ENCODE assay signal across 10 cellular contexts in the genomic region with DNA sequence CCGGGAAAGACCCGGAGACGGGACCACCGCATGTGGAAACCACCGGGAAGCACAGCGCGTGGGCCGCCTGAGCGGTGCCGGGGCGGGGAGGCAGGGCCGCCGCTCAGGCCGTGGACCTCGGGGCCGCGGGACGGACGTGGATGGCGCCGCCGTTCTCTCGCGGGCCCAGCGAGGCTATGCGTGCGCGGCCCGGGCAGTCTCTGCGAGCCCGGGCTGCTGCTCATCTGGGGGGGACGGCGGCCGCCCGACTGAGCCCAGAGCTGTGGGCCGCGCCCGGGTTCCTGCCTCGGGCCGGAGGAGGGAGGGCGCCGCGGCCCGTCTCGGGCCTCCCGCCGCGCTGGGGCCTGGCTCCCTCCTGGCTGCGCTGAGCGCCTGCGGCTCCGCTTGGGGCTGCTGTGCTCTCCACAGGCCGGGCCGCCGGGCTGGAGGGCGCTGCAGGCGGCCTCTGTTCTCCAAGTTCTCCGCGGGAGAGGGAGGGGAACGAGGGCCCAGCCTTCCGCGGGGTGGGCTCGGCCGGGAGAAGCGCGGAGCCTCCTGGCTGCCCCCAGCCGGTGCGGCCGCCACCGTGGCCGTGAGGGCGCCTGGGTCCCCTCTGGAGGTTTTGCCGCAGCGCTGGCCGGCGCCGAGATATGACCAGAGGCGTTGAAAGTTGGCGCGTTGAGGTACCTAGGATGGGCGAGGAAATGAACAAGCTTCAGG. TPM values are rescaled to one million over a fixed set of nuclear protein-coding genes. Genes with fewer than 3 reads are reported as not detected.
DNase-seq lines count a peak whose midpoint lies in the region; ATAC-seq lines count a peak whose summit lies in the region.
"Had no signal": no experiment of that assay in that cellular context is flagged by ENCODE, and none has a peak within 500 bp of the region (broad histone marks: within the 10 kb centered on the region; RNA-seq: fewer than 3 reads in every experiment).

No MANE protein-coding gene starts in this region.

- peaks cover 4% of the 10 kb centered on the region for H3K4me1 Mint-ChIP-seq in activated T-helper 17 cell treated with anti-CD3 and anti-CD28 coated beads, Interleukin-2, amount 50 U/mL, for 72 hours
- no peaks in the 10 kb centered on the region for H3K4me1 Mint-ChIP-seq in T-helper 2 cell treated with Interferon-gamma antibody and Interleukin-4, amounts not matched to agents 5 μg/mL and 100 μg/mL, for 36 hours (ENCODE audit: low read depth)

- H3K36me3 Mint-ChIP-seq in activated T-helper 17 cell treated with anti-CD3 and anti-CD28 coated beads, Interleukin-2, amount 50 U/mL, for 72 hours (ENCODE audit: low read depth) = peaks cover 47% of the 10 kb centered on the region
- peaks cover 19% of the 10 kb centered on the region for H3K36me3 Mint-ChIP-seq in T-helper 2 cell treated with Interferon-gamma antibody and Interleukin-4, amounts not matched to agents 5 μg/mL and 100 μg/mL, for 36 hours (ENCODE audit: low read depth)

- H3K9me3 ChIP-seq in HUES64 (ENCODE audit: insufficient read depth, low read depth, low read length) = no peaks in the 10 kb centered on the region

- peak overlapping the region; percentile 51 for H3K4me3 ChIP-seq in HUES64 (ENCODE audit: low read length)

- intact Hi-C loops in sciatic nerve (cut with DNase I) = no loop called here

- no peak overlapping the region for H3K4me3 Mint-ChIP-seq in activated T-helper 17 cell treated with anti-CD3 and anti-CD28 coated beads, Interleukin-2, amount 50 U/mL, for 72 hours
- H3K4me3 Mint-ChIP-seq in T-helper 2 cell treated with Interferon-gamma antibody and Interleukin-4, amounts not matched to agents 5 μg/mL and 100 μg/mL, for 36 hours = no peak overlapping the region

- ATAC-seq in esophagus mucosa = peak; percentile 22
- peak; percentile 45 for ATAC-seq in sciatic nerve
- ATAC-seq in activated T-helper 17 cell treated with anti-CD3 and anti-CD28 coated beads, Interleukin-2, amount 50 U/mL, for 72 hours (replicated peaks) = no peak
- no peak for ATAC-seq in GM18519 (IDR thresholded peaks at IDR 0.05; ENCODE audit: low FRiP score, unreplicated experiment)

- H3K4me1 ChIP-seq in HUES64 (ENCODE audit: insufficient read depth, low read length) = no peaks in the 10 kb centered on the region

- H3K9ac ChIP-seq in HUES64 (ENCODE audit: low read depth, low read length) = peak overlapping the region; percentile 67

- DNase-seq in sciatic nerve (ENCODE audit: low spot score) (no peak), OCI-M2 (lab: John Stamatoyannopoulos, UW; ENCODE audit: unreplicated experiment) (no peak)
- DNase-seq in T-helper 2 cell treated with Interferon-gamma antibody and Interleukin-4, amounts not matched to agents 5 μg/mL and 100 μg/mL, for 36 hours (ENCODE audit: low spot score) = no peak
- DNase-seq: NCI-H2171; stimulated activated naive CD4-positive, alpha-beta T cell treated with Interleukin-2 at 50 U/mL for 16 hours had no signal

- H3K27me3 ChIP-seq in HUES64 (ENCODE audit: insufficient read depth, low read length) (no peaks in the 10 kb centered on the region), layer of hippocampus (ENCODE audit: control insufficient read depth, insufficient read depth, low read length) (no peaks in the 10 kb centered on the region)

- H3K36me3 ChIP-seq in HUES64 (ENCODE audit: insufficient read depth, low read length) = peaks cover 38% of the 10 kb centered on the region

- no peaks in the 10 kb centered on the region for H3K9me3 Mint-ChIP-seq in activated T-helper 17 cell treated with anti-CD3 and anti-CD28 coated beads, Interleukin-2, amount 50 U/mL, for 72 hours
- no peaks in the 10 kb centered on the region for H3K9me3 Mint-ChIP-seq in T-helper 2 cell treated with Interferon-gamma antibody and Interleukin-4, amounts not matched to agents 5 μg/mL and 100 μg/mL, for 36 hours

- 11% methylated on average over 81 of the region's 81 CpGs for WGBS in HUES64

- H3K27ac Mint-ChIP-seq in activated T-helper 17 cell treated with anti-CD3 and anti-CD28 coated beads, Interleukin-2, amount 50 U/mL, for 72 hours = no peak overlapping the region
- H3K27ac Mint-ChIP-seq in T-helper 2 cell treated with Interferon-gamma antibody and Interleukin-4, amounts not matched to agents 5 μg/mL and 100 μg/mL, for 36 hours = no peak overlapping the region

- H3K27me3 Mint-ChIP-seq in activated T-helper 17 cell treated with anti-CD3 and anti-CD28 coated beads, Interleukin-2, amount 50 U/mL, for 72 hours = no peaks in the 10 kb centered on the region
- no peaks in the 10 kb centered on the region for H3K27me3 Mint-ChIP-seq in T-helper 2 cell treated with Interferon-gamma antibody and Interleukin-4, amounts not matched to agents 5 μg/mL and 100 μg/mL, for 36 hours (ENCODE audit: low read depth)

- peak overlapping the region; percentile 25; the same call in 1 of the 2 replicates for H3K27ac ChIP-seq in HUES64 (ENCODE audit: low read depth, low read length)
- H3K27ac ChIP-seq in layer of hippocampus (ENCODE audit: low read depth, low read length) = peak overlapping the region; percentile 38

RNA-seq across cellular contexts. Expression of a gene that starts 13.7 kb away (rescaled TPM):
- polyA plus RNA-seq in HUES64 (2013, experiment 1 of 2) = 108 TPM
- 108 TPM for polyA plus RNA-seq in HUES64 (2013, experiment 2 of 2)
- total RNA-seq in esophagus mucosa (52.6 TPM), sciatic nerve (46.9 TPM)
- 100 to 1,000 TPM in 1 of 2 donors, 10 to 100 TPM in 1; 51.5 to 108 TPM for total RNA-seq in activated T-helper 17 cell treated with anti-CD3 and anti-CD28 coated beads, Interleukin-2, amount 50 U/mL, for 72 hours

RNA-seq across cellular contexts. Expression of a gene that starts 20.8 kb away (rescaled TPM):
- 0.70 TPM for polyA plus RNA-seq in HUES64 (2013, experiment 1 of 2)
- polyA plus RNA-seq in HUES64 (2013, experiment 2 of 2) = 0.51 TPM
- total RNA-seq in esophagus mucosa = 1.1 TPM
- 3.1 TPM for total RNA-seq in sciatic nerve
- 10 to 100 TPM in 1 of 2 donors, 1 to 10 TPM in 1; 4.3 to 12.9 TPM for total RNA-seq in activated T-helper 17 cell treated with anti-CD3 and anti-CD28 coated beads, Interleukin-2, amount 50 U/mL, for 72 hours

RNA-seq across cellular contexts. Expression of a gene that starts 25.3 kb away (rescaled TPM):
- not detected for polyA plus RNA-seq in HUES64 (2013, experiment 1 of 2)
- 0.95 TPM for polyA plus RNA-seq in HUES64 (2013, experiment 2 of 2)
- not detected for total RNA-seq in esophagus mucosa
- 2.5 TPM for total RNA-seq in sciatic nerve
- 1 to 10 TPM in 1 of 2 donors, under 1 TPM in 1; 0.41 to 2.1 TPM for total RNA-seq in activated T-helper 17 cell treated with anti-CD3 and anti-CD28 coated beads, Interleukin-2, amount 50 U/mL, for 72 hours

RNA-seq across cellular contexts. Expression of a gene that starts 27.7 kb away (rescaled TPM):
- polyA plus RNA-seq in HUES64 (2013, experiment 1 of 2) = 113 TPM
- 129 TPM for polyA plus RNA-seq in HUES64 (2013, experiment 2 of 2)
- total RNA-seq in esophagus mucosa (74.4 TPM), sciatic nerve (76.4 TPM)
- 100 to 1,000 TPM; 138 to 194 TPM for total RNA-seq in activated T-helper 17 cell treated with anti-CD3 and anti-CD28 coated beads, Interleukin-2, amount 50 U/mL, for 72 hours

RNA-seq across cellular contexts. Expression of a gene that starts 30.3 kb away (rescaled TPM):
- polyA plus RNA-seq in HUES64 (2013, experiment 1 of 2) = 34.7 TPM
- 37.5 TPM for polyA plus RNA-seq in HUES64 (2013, experiment 2 of 2)
- total RNA-seq in esophagus mucosa (102 TPM), sciatic nerve (37.8 TPM)
- total RNA-seq in activated T-helper 17 cell treated with anti-CD3 and anti-CD28 coated beads, Interleukin-2, amount 50 U/mL, for 72 hours = 10 to 100 TPM; 30.1 to 30.7 TPM

Comparison
In these comparisons a context has a peak if more than half of its experiments do, and no peak if none do; other contexts are left out.
1. ATAC-seq: peak in esophagus mucosa (single experiment) and sciatic nerve (single experiment); none in activated T-helper 17 cell treated with anti-CD3 and anti-CD28 coated beads, Interleukin-2, amount 50 U/mL, for 72 hours (single experiment) and GM18519 (single experiment).